ENCODE assay signal across 16 cellular contexts in the genomic region with DNA sequence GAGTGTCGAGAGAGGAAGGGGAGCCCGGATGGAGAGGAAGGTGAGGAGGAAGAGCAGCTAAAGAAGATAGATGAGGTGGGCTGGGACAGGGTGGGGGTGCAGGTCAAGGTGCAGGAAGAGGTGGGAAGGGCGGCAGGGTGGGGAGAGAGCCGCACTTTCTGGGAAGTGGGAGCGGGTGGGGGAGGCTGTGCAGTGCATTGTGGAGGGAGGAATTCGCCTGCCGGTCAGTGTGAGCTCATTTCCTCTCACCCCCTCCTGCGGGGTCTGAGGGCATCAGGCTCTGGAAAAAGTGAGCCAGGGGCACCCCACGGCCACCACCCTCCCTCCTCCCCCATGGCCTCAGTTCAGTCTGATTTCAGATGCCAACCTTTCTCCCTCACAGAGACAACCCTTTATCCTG. TPM values are rescaled to one million over a fixed set of nuclear protein-coding genes. Genes with fewer than 3 reads are reported as not detected.
DNase-seq lines count a peak whose midpoint lies in the region; ATAC-seq and TF ChIP-seq lines count a peak whose summit lies in the region.
"Had no signal": no experiment of that assay in that cellular context is flagged by ENCODE, and none has a peak within 500 bp of the region (broad histone marks: within the 10 kb centered on the region; RNA-seq: fewer than 3 reads in every experiment).

No MANE protein-coding gene starts in this region.

- H3K36me3 ChIP-seq in muscle layer of duodenum (ENCODE audit: control insufficient read depth in 1 of 2, insufficient read depth in 2 of 2, low read length in 2 of 2) = no peaks in the 10 kb centered on the region
- H3K36me3 ChIP-seq in upper lobe of left lung = no peaks in the 10 kb centered on the region
- H3K36me3 ChIP-seq: neutrophil had no signal

- H3K27ac ChIP-seq in muscle layer of duodenum (ENCODE audit: low read length) (peak overlapping the region; percentile 3), upper lobe of left lung (peak overlapping the region; percentile 24 to 69 (median 50))
- H3K27ac ChIP-seq: neutrophil had no signal

- TF ChIP-seq POLR2A in upper lobe of left lung (IDR thresholded peaks at IDR 0.05) = no peak

- ATAC-seq in Right ventricle myocardium superior (ENCODE audit: poor library complexity) (no peak), left ventricle myocardium superior (no peak), upper lobe of left lung (ENCODE audit: low FRiP score in 2 of 2) (peak in 1 of 2 donors; percentile 44), GM21526 (IDR thresholded peaks at IDR 0.05; ENCODE audit: low FRiP score, unreplicated experiment) (no peak), GM21786 (IDR thresholded peaks at IDR 0.05; ENCODE audit: unreplicated experiment) (no peak)
- ATAC-seq: effector memory CD8-positive, alpha-beta T cell had no signal

- H3K27me3 ChIP-seq in muscle layer of duodenum (ENCODE audit: low read depth, low read length) (no peaks in the 10 kb centered on the region), upper lobe of left lung (no peaks in the 10 kb centered on the region)

- 17 to 37% methylated on average over 8 to 9 of the region's 9 CpGs for WGBS in upper lobe of left lung, 2 donors

- TF ChIP-seq EP300 in upper lobe of left lung (IDR thresholded peaks at IDR 0.05) = peak in 2 of 4 donors; percentile 31

- H3K4me1 ChIP-seq in muscle layer of duodenum (ENCODE audit: control insufficient read depth in 1 of 2, insufficient read depth in 2 of 2, low read length in 2 of 2) (peaks cover 5 to 43% of the 10 kb centered on the region in 2 donors), upper lobe of left lung (peaks cover 41 to 72% (median 48%) of the 10 kb centered on the region in 4 donors)

- intact Hi-C loops in Right ventricle myocardium superior (cut with DNase I) (loop anchor here (5.0 kb wide), 1 partner anchor 42 kb away; no protein-coding TSS in a partner anchor), left ventricle myocardium superior (cut with micrococcal nuclease) (no loop called here)

- H3K9me3 ChIP-seq in muscle layer of duodenum (ENCODE audit: control insufficient read depth in 1 of 2, low read length in 2 of 2) = no peaks in the 10 kb centered on the region
- no peaks in the 10 kb centered on the region for H3K9me3 ChIP-seq in upper lobe of left lung
- H3K9me3 ChIP-seq: neutrophil had no signal

- TF ChIP-seq CTCF in upper lobe of left lung (IDR thresholded peaks at IDR 0.05) = no peak

- DNase-seq in Right ventricle myocardium superior (peak; percentile 55), left ventricle myocardium superior (no peak), epidermal melanocyte (ENCODE audit: insufficient read length, low spot score) (peak; percentile 1), upper lobe of left lung (no peak), SIG-M5 (lab: John Stamatoyannopoulos, UW) (no peak)
- DNase-seq: 8988T; activated CD4-positive, alpha-beta memory T cell treated with anti-CD3 and anti-CD28 coated beads for 36 hours; activated naive CD8-positive, alpha-beta T cell treated with anti-CD3 and anti-CD28 coated beads, Interleukin-2, amount 10 ng/mL, durations not matched to agents 7 days and 5 days; effector memory CD8-positive, alpha-beta T cell; stimulated activated CD4-positive, alpha-beta T cell treated with anti-CD3 and anti-CD28 coated beads, Interleukin-2, amount 100 ng/mL, for 24 hours; stimulated activated naive CD4-positive, alpha-beta T cell treated with Interleukin-2 at 50 U/mL for 16 hours; T-helper 2 cell had no signal

- H3K4me3 ChIP-seq in muscle layer of duodenum (ENCODE audit: low read depth in 1 of 2, low read length in 2 of 2) (no peak overlapping the region), upper lobe of left lung (no peak overlapping the region)

RNA-seq across cellular contexts. Expression of a gene that starts 2.5 kb away (rescaled TPM):
- total RNA-seq in Right ventricle myocardium superior (58.3 TPM), left ventricle myocardium superior (70.3 TPM), upper lobe of left lung (100 to 1,000 TPM in 1 of 6 donors, 10 to 100 TPM in 5; 30.4 to 104 (median 70.1) TPM)

Comparison
In these comparisons a context has a peak if more than half of its experiments do, and no peak if none do; other contexts are left out.
1. DNase-seq: peak in Right ventricle myocardium superior (single experiment) and epidermal melanocyte (single experiment); none in left ventricle myocardium superior (single experiment), upper lobe of left lung (0 of 2) and SIG-M5 (single experiment).